ENCODE assay signal across 8 cellular contexts in genomic region chr12:49548822-49549648, GRCh38. TPM values are rescaled to one million over a fixed set of nuclear protein-coding genes. Genes with fewer than 3 reads are reported as not detected.
DNase-seq lines count a peak whose midpoint lies in the region; ATAC-seq and TF ChIP-seq lines count a peak whose summit lies in the region.

No MANE protein-coding gene starts in this region.

- H3K27ac Mint-ChIP-seq in CD4-positive, alpha-beta memory T cell, result peak overlapping the region in 1 of 7 donors; percentile 15
- H3K27ac Mint-ChIP-seq in endothelial cell (ENCODE audit: unreplicated experiment) (no peak overlapping the region), nephron (no peak overlapping the region)

- peaks cover 0 to 2% (median 0%) of the 10 kb centered on the region in 8 donors for H3K9me3 Mint-ChIP-seq in CD4-positive, alpha-beta memory T cell
- H3K9me3 Mint-ChIP-seq in endothelial cell (ENCODE audit: unreplicated experiment), result no peaks in the 10 kb centered on the region
- no peaks in the 10 kb centered on the region for H3K9me3 Mint-ChIP-seq in nephron

- intact Hi-C loops in CD4-positive, alpha-beta memory T cell (cut with micrococcal nuclease), result no loop called here

- H3K27ac ChIP-seq in CD4-positive, alpha-beta memory T cell (ENCODE audit: low read depth, low read length), result peak overlapping the region; percentile 7

- H3K4me1 ChIP-seq in CD4-positive, alpha-beta memory T cell (ENCODE audit: insufficient read depth, low read length), result peaks cover 8% of the 10 kb centered on the region

- POLR2A ChIA-PET in CD4-positive, alpha-beta memory T cell (lab: Charles Lee; ENCODE audit: partially characterized antibody), result no interaction called here

- in situ Hi-C loops in KBM-7 (cut with MboI; ENCODE audit: low pct_unique_long_range_greater_than_20kb, low sequenced_read_pairs), result no loop called here

- H3K27me3 Mint-ChIP-seq in CD4-positive, alpha-beta memory T cell, result peaks cover 10 to 23% of the 10 kb centered on the region in 2 donors
- peaks cover 46% of the 10 kb centered on the region for H3K27me3 Mint-ChIP-seq in endothelial cell (ENCODE audit: unreplicated experiment)
- peaks cover 81% of the 10 kb centered on the region for H3K27me3 Mint-ChIP-seq in nephron (ENCODE audit: low read depth)

- no peak for ATAC-seq in HG02852 (IDR thresholded peaks at IDR 0.05; ENCODE audit: unreplicated experiment)
- ATAC-seq in GM18909 (IDR thresholded peaks at IDR 0.05; ENCODE audit: poor library complexity, unreplicated experiment), result no peak

- CTCF ChIA-PET in CD4-positive, alpha-beta memory T cell (lab: Charles Lee; ENCODE audit: partially characterized antibody), result interaction anchor here (0.7 to 6.7 kb wide), 4 partner anchors 31 to 476 kb away, joined by 3 to 64 read pairs (median 4); partner anchors contain the start of gene DNAJC22

- H3K27me3 ChIP-seq in CD4-positive, alpha-beta memory T cell (ENCODE audit: insufficient read depth, low read length), result peaks cover 16% of the 10 kb centered on the region

- peak overlapping the region in 7 of 8 donors; percentile 35 to 83 (median 71) for H3K4me3 Mint-ChIP-seq in CD4-positive, alpha-beta memory T cell
- H3K4me3 Mint-ChIP-seq in endothelial cell (ENCODE audit: unreplicated experiment) (no peak overlapping the region), nephron (peak overlapping the region; percentile 64 to 67 (median 65))

- no peak for DNase-seq in CD4-positive, alpha-beta memory T cell
- DNase-seq in RPMI8226 (peak; percentile 53), endothelial cell (ENCODE audit: low spot score) (peak; percentile 61), Kasumi-1 (lab: John Stamatoyannopoulos, UW) (no peak), KBM-7 (no peak)

- no peaks in the 10 kb centered on the region for H3K36me3 ChIP-seq in CD4-positive, alpha-beta memory T cell (ENCODE audit: insufficient read depth, low read length)

- no peaks in the 10 kb centered on the region for H3K9me3 ChIP-seq in CD4-positive, alpha-beta memory T cell (ENCODE audit: control insufficient read depth in 1 of 2, low read length in 2 of 2)

- TF ChIP-seq CTCF in endothelial cell (IDR thresholded peaks at IDR 0.05; ENCODE audit: unreplicated experiment), result peak; percentile 34
- peak; percentile 32 to 49 (median 35) for TF ChIP-seq CTCF in nephron (IDR thresholded peaks at IDR 0.05; ENCODE audit: unreplicated experiment in 3 of 3)

- peak overlapping the region in 1 of 2 donors; percentile 31 for H3K4me3 ChIP-seq in CD4-positive, alpha-beta memory T cell (ENCODE audit: low read length in 2 of 2)

- no peaks in the 10 kb centered on the region for H3K36me3 Mint-ChIP-seq in CD4-positive, alpha-beta memory T cell
- H3K36me3 Mint-ChIP-seq in endothelial cell (ENCODE audit: low read depth, unreplicated experiment) (peaks cover 6% of the 10 kb centered on the region), nephron (ENCODE audit: low read depth) (no peaks in the 10 kb centered on the region)

- peaks cover 8 to 18% (median 13%) of the 10 kb centered on the region in 4 donors for H3K4me1 Mint-ChIP-seq in CD4-positive, alpha-beta memory T cell
- peaks cover 16% of the 10 kb centered on the region for H3K4me1 Mint-ChIP-seq in endothelial cell (ENCODE audit: unreplicated experiment)
- H3K4me1 Mint-ChIP-seq in nephron, result peaks cover 4% of the 10 kb centered on the region

RNA-seq across cellular contexts. Expression of gene KCNH3, which starts 10.2 kb away (rescaled TPM):
- total RNA-seq in CD4-positive, alpha-beta memory T cell, result 1 to 10 TPM; 1.3 to 2.4 TPM
- 1 to 10 TPM in 1 of 2 donors, under 1 TPM in 1; 0.97 to 1.5 TPM for polyA plus RNA-seq in CD4-positive, alpha-beta memory T cell
- 0.15 TPM for total RNA-seq in endothelial cell (ENCODE audit: unreplicated experiment)

RNA-seq across cellular contexts. Expression of gene MCRS1, which starts 18.9 kb away (rescaled TPM):
- total RNA-seq in CD4-positive, alpha-beta memory T cell, result 10 to 100 TPM; 77.0 to 78.4 TPM
- 10 to 100 TPM; 58.0 to 59.6 TPM for polyA plus RNA-seq in CD4-positive, alpha-beta memory T cell
- total RNA-seq in endothelial cell (ENCODE audit: unreplicated experiment), result 60.8 TPM

RNA-seq across cellular contexts. Expression of gene FAM186B, which starts 56.4 kb away (rescaled TPM):
- under 1 TPM; 0.12 to 0.22 TPM for total RNA-seq in CD4-positive, alpha-beta memory T cell
- polyA plus RNA-seq in CD4-positive, alpha-beta memory T cell, result under 1 TPM in 1 of 2 donors, not detected in 1; 0.15 TPM
- 1.9 TPM for total RNA-seq in endothelial cell (ENCODE audit: unreplicated experiment)

Comparison
In these comparisons a context has a peak if more than half of its experiments do, and no peak if none do; other contexts are left out.
1. DNase-seq: peak in RPMI8226 (single experiment) and endothelial cell (single experiment); none in CD4-positive, alpha-beta memory T cell (0 of 5), Kasumi-1 (0 of 2) and KBM-7 (single experiment).